In the genomic region with DNA sequence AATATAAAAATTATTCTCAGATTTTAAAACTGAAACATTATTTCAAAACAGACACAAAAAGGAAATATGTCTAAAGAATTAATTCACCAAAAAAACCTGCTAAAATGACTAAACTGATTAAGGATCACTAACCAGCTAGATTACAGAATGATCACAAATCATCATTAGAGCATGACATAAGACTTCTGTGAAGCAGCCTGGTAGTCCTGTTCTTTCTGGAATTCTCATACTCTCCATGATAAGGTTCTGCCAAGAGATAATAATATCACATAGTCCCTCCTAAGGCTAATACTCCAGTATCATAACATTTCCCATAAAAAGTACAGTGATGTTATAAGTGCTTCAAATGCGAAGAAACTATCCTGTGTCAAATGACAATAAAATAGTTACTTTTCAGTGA, we compare ENCODE assay signal across 1 cellular context.
A peak's percentile ranks its signal among the peaks of the same experiment; 100 is the strongest.
TF ChIP-seq lines count a peak whose summit lies in the region.

No MANE protein-coding gene starts in this region.

TF ChIP-seq in SK-N-SH, 30 proteins besides CTCF, POLR2A, EP300 and RAD21 (continued from another document):
- TF ChIP-seq, protein P1, sequence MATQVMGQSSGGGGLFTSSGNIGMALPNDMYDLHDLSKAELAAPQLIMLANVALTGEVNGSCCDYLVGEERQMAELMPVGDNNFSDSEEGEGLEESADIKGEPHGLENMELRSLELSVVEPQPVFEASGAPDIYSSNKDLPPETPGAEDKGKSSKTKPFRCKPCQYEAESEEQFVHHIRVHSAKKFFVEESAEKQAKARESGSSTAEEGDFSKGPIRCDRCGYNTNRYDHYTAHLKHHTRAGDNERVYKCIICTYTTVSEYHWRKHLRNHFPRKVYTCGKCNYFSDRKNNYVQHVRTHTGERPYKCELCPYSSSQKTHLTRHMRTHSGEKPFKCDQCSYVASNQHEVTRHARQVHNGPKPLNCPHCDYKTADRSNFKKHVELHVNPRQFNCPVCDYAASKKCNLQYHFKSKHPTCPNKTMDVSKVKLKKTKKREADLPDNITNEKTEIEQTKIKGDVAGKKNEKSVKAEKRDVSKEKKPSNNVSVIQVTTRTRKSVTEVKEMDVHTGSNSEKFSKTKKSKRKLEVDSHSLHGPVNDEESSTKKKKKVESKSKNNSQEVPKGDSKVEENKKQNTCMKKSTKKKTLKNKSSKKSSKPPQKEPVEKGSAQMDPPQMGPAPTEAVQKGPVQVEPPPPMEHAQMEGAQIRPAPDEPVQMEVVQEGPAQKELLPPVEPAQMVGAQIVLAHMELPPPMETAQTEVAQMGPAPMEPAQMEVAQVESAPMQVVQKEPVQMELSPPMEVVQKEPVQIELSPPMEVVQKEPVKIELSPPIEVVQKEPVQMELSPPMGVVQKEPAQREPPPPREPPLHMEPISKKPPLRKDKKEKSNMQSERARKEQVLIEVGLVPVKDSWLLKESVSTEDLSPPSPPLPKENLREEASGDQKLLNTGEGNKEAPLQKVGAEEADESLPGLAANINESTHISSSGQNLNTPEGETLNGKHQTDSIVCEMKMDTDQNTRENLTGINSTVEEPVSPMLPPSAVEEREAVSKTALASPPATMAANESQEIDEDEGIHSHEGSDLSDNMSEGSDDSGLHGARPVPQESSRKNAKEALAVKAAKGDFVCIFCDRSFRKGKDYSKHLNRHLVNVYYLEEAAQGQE (IDR thresholded peaks at IDR 0.05; ENCODE audit: low read depth, low read length): no peak
- TF ChIP-seq, protein P2, sequence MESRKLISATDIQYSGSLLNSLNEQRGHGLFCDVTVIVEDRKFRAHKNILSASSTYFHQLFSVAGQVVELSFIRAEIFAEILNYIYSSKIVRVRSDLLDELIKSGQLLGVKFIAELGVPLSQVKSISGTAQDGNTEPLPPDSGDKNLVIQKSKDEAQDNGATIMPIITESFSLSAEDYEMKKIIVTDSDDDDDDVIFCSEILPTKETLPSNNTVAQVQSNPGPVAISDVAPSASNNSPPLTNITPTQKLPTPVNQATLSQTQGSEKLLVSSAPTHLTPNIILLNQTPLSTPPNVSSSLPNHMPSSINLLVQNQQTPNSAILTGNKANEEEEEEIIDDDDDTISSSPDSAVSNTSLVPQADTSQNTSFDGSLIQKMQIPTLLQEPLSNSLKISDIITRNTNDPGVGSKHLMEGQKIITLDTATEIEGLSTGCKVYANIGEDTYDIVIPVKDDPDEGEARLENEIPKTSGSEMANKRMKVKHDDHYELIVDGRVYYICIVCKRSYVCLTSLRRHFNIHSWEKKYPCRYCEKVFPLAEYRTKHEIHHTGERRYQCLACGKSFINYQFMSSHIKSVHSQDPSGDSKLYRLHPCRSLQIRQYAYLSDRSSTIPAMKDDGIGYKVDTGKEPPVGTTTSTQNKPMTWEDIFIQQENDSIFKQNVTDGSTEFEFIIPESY (IDR thresholded peaks at IDR 0.05; ENCODE audit: borderline replicate concordance, low read depth): no peak
- TF ChIP-seq GATA2 (CRISPR knock-in tag; IDR thresholded peaks at IDR 0.05): peak; percentile 45; the same call in 1 of the 2 replicates
